Comparison of ENCODE assay signal across 20 cellular contexts in genomic region chr18:62987035-62987830, GRCh38.
DNase-seq lines count a peak whose midpoint lies in the region; ATAC-seq, FAIRE-seq and TF ChIP-seq lines count a peak whose summit lies in the region.
"Had no signal": no experiment of that assay in that cellular context is flagged by ENCODE, and none has a peak within 500 bp of the region (broad histone marks: within the 10 kb centered on the region; RNA-seq: fewer than 3 reads in every experiment).

No MANE protein-coding gene starts in this region.

- H3F3A ChIP-seq in neural progenitor cell (ENCODE audit: low read depth) = no peaks in the 10 kb centered on the region

- no peaks in the 10 kb centered on the region for H3K79me2 ChIP-seq in HepG2 (ENCODE audit: insufficient read depth, low read length)
- H3K79me2 ChIP-seq in neural progenitor cell (ENCODE audit: low read depth) = no peaks in the 10 kb centered on the region

- DNase-seq in HepG2 (ENCODE audit: low spot score) (no peak), right lobe of liver (no peak), dorsolateral prefrontal cortex (no peak), neural progenitor cell (ENCODE audit: low spot score) (no peak), activated gamma-delta T cell treated with Interleukin-2 at 50 U/mL for 16 hours (no peak), NCI-H774 (lab: John Stamatoyannopoulos, UW) (no peak), Peyer's patch (no peak)
- DNase-seq: DMS79 treated with DMSO at 0.1 percent for 48 hours, H9, IMR-90, Kasumi-1, MM.1S, NCI-H1092 treated with DMSO at 0.1 percent for 48 hours, NCI-H1694 treated with DMSO at 0.1 percent for 48 hours, NCI-H2171, NCI-H446 treated with DMSO at 0.1 percent for 48 hours, NCI-H82, PC-9 had no signal

- H3K4me2 ChIP-seq in HepG2 (ENCODE audit: low read depth, low read length) (peak overlapping the region; percentile 81), neural progenitor cell (no peak overlapping the region)
- H3K4me2 ChIP-seq: A549, PC-9 had no signal

- intact Hi-C loops in HepG2 (cut with micrococcal nuclease; ENCODE audit: unreplicated experiment) = no loop called here
- intact Hi-C loops in right lobe of liver (cut with DNase I) = loop anchor here (10.0 kb wide), 2 partner anchors 272 to 402 kb away; partner anchors contain the start of gene PHLPP1 (in 1 of the 2)
- intact Hi-C loops in dorsolateral prefrontal cortex (cut with DNase I) = loop anchor here in 1 of 2 donors (10.0 kb wide), 1 partner anchor 462 kb away; the partner anchor contains the start of gene ZCCHC2

- H3K27ac Mint-ChIP-seq in neural progenitor cell = peak overlapping the region; percentile 76

- no peak for FAIRE-seq in HepG2 (lab: Jason Lieb, UNC)
- FAIRE-seq: A549 had no signal

- peaks cover 19% of the 10 kb centered on the region for H3K4me1 ChIP-seq in HepG2 (ENCODE audit: insufficient read depth, low read length)
- no peaks in the 10 kb centered on the region for H3K4me1 ChIP-seq in right lobe of liver
- H3K4me1 ChIP-seq in neural progenitor cell = peaks cover 3% of the 10 kb centered on the region
- peaks cover 0 to 4% (median 0%) of the 10 kb centered on the region in 4 donors for H3K4me1 ChIP-seq in Peyer's patch

- H3K36me3 Mint-ChIP-seq in neural progenitor cell = no peaks in the 10 kb centered on the region

- in situ Hi-C loops in HepG2 (cut with HindIII; ENCODE audit: extremely low pct_ligation_motif_present, low pct_unique_long_range_greater_than_20kb) = loop anchor here (10.0 to 25.0 kb wide), 2 partner anchors 272 to 375 kb away; partner anchors contain the start of gene PHLPP1

- H2AFZ ChIP-seq in HepG2 (ENCODE audit: low read length) (peak overlapping the region; percentile 19), neural progenitor cell (replicated peaks) (no peak overlapping the region)
- H2AFZ ChIP-seq: PC-9 had no signal

- no peak for TF ChIP-seq CTCF in HepG2 (CRISPR knock-in tag; IDR thresholded peaks at IDR 0.05)
- no peak for TF ChIP-seq CTCF in right lobe of liver (IDR thresholded peaks at IDR 0.05)
- no peak for TF ChIP-seq CTCF in dorsolateral prefrontal cortex (IDR thresholded peaks at IDR 0.05 in 54 of 56, conservative IDR thresholded peaks at IDR 0.05 in 2 of 56; ENCODE audit: low read depth in 1 of 56, partially characterized antibody in 56 of 56)
- TF ChIP-seq CTCF in neural progenitor cell (IDR thresholded peaks at IDR 0.05) = no peak
- TF ChIP-seq CTCF in Peyer's patch (IDR thresholded peaks at IDR 0.05) = no peak

- H3K27me3 Mint-ChIP-seq in neural progenitor cell (ENCODE audit: insufficient read depth, low read depth) = peaks cover 6% of the 10 kb centered on the region

- peaks cover 21% of the 10 kb centered on the region for H3K4me1 Mint-ChIP-seq in neural progenitor cell

- no TSS peak for BruUV-seq in HepG2 (replicated peaks; lab: Mats Ljungman, UMichigan)

- CTCF ChIA-PET in HepG2 (lab: Yijun Ruan, JAX; ENCODE audit: low intra/inter-chr PET ratio, low total read pairs) = no interaction called here

- TF ChIP-seq EP300 in HepG2 (IDR thresholded peaks at IDR 0.05; ENCODE audit: low read depth in 2 of 2, low read length in 2 of 2) (no peak), HepG2 (CRISPR knock-in tag; IDR thresholded peaks at IDR 0.05; ENCODE audit: borderline replicate concordance) (no peak)

- H3K36me3 ChIP-seq in HepG2 (replicated peaks in 1 of 2; ENCODE audit: control insufficient read depth in 1 of 2, insufficient read depth in 2 of 2, low read length in 2 of 2) = no peaks in the 10 kb centered on the region
- no peaks in the 10 kb centered on the region for H3K36me3 ChIP-seq in right lobe of liver
- H3K36me3 ChIP-seq in neural progenitor cell = no peaks in the 10 kb centered on the region
- H3K36me3 ChIP-seq in Peyer's patch = no peaks in the 10 kb centered on the region
- H3K36me3 ChIP-seq: BLaER1 treated with 17β-estradiol and CSF1 and Interleukin-3, amounts not matched to agents 10 nM and 100 nM had no signal

- H3K9me3 Mint-ChIP-seq in neural progenitor cell = no peaks in the 10 kb centered on the region

- no peak overlapping the region for H3K4me3 Mint-ChIP-seq in neural progenitor cell
- H3K4me3 Mint-ChIP-seq: H9 had no signal

- no peak for TF ChIP-seq RAD21 in HepG2 (CRISPR knock-in tag; IDR thresholded peaks at IDR 0.05)

- H3K27ac ChIP-seq in HepG2 (ENCODE audit: extremely low read length, insufficient read depth, low read length) (no peak overlapping the region), right lobe of liver (no peak overlapping the region), dorsolateral prefrontal cortex (peak overlapping the region in 49 of 59 donors; percentile 9 to 97 (median 55)), neural progenitor cell (no peak overlapping the region), Peyer's patch (no peak overlapping the region)
- H3K27ac ChIP-seq: A549; BLaER1 treated with 17β-estradiol and CSF1 and Interleukin-3, amounts not matched to agents 10 nM and 100 nM; PC-9 had no signal

- POLR2A ChIA-PET in HepG2 (lab: Yijun Ruan, JAX) = no interaction called here

- WGBS in HepG2 (ENCODE audit: low lambda C conversion rate) = 73% methylated on average over 13 of the region's 19 CpGs
- 92% methylated on average over 6 of the region's 19 CpGs for WGBS in right lobe of liver (ENCODE audit: insufficient coverage, low coverage, low lambda C conversion rate, missing lambda C conversion rate)

- H3K27me3 ChIP-seq in HepG2 (ENCODE audit: control insufficient read depth in 1 of 2, insufficient read depth in 2 of 2, low read length in 2 of 2) = peaks cover 0 to 8% of the 10 kb centered on the region in 2 experiments; a peak in 3 of 5 replicates
- no peaks in the 10 kb centered on the region for H3K27me3 ChIP-seq in right lobe of liver
- H3K27me3 ChIP-seq in dorsolateral prefrontal cortex = no peaks in the 10 kb centered on the region
- no peaks in the 10 kb centered on the region for H3K27me3 ChIP-seq in neural progenitor cell
- H3K27me3 ChIP-seq in Peyer's patch = no peaks in the 10 kb centered on the region
- H3K27me3 ChIP-seq: BLaER1 treated with 17β-estradiol and CSF1 and Interleukin-3, amounts not matched to agents 10 nM and 100 nM had no signal

- ATAC-seq in HepG2 (peak; percentile 37), right lobe of liver (no peak)
- ATAC-seq: A549 had no signal

- H4K20me1 ChIP-seq in HepG2 (ENCODE audit: insufficient read depth, low read length) (no peaks in the 10 kb centered on the region), neural progenitor cell (ENCODE audit: low read depth) (no peaks in the 10 kb centered on the region)
- H4K20me1 ChIP-seq: BLaER1 treated with 17β-estradiol and CSF1 and Interleukin-3, amounts not matched to agents 10 nM and 100 nM had no signal

- TF ChIP-seq POLR2A in HepG2 (IDR thresholded peaks at IDR 0.05; ENCODE audit: insufficient read depth in 1 of 2, low read depth in 2 of 2, low read length in 2 of 2) (no peak), right lobe of liver (IDR thresholded peaks at IDR 0.05) (no peak), Peyer's patch (IDR thresholded peaks at IDR 0.05) (no peak)

- no peak overlapping the region; the same call in 1 of the 2 replicates for H3K9ac ChIP-seq in HepG2 (ENCODE audit: insufficient read depth, low read depth, low read length)
- no peak overlapping the region for H3K9ac ChIP-seq in neural progenitor cell
- H3K9ac ChIP-seq: BLaER1 treated with 17β-estradiol and CSF1 and Interleukin-3, amounts not matched to agents 10 nM and 100 nM had no signal

- peak overlapping the region in 2 of 3 experiments; percentile 18 to 63; a peak in 2 of 6 replicates for H3K4me3 ChIP-seq in HepG2 (replicated peaks in 1 of 3; ENCODE audit: insufficient read depth in 1 of 3, low read depth in 2 of 3, low read length in 3 of 3)
- H3K4me3 ChIP-seq in right lobe of liver = no peak overlapping the region
- H3K4me3 ChIP-seq in dorsolateral prefrontal cortex = no peak overlapping the region
- no peak overlapping the region for H3K4me3 ChIP-seq in neural progenitor cell
- no peak overlapping the region for H3K4me3 ChIP-seq in Peyer's patch
- H3K4me3 ChIP-seq: A549; BLaER1 treated with 17β-estradiol and CSF1 and Interleukin-3, amounts not matched to agents 10 nM and 100 nM; PC-9 had no signal

- H3K9me3 ChIP-seq in HepG2 (ENCODE audit: low read length) = no peaks in the 10 kb centered on the region
- H3K9me3 ChIP-seq in right lobe of liver = no peaks in the 10 kb centered on the region
- H3K9me3 ChIP-seq in neural progenitor cell (ENCODE audit: low read depth) = no peaks in the 10 kb centered on the region
- no peaks in the 10 kb centered on the region for H3K9me3 ChIP-seq in Peyer's patch
- H3K9me3 ChIP-seq: A549 had no signal

TF ChIP-seq in HepG2, 621 proteins besides CTCF, POLR2A, EP300 and RAD21:
- TF ChIP-seq FOSL2 (CRISPR knock-in tag; IDR thresholded peaks at IDR 0.05) = no peak
- TF ChIP-seq MTA3 (CRISPR knock-in tag; IDR thresholded peaks at IDR 0.05) = no peak

Comparison
In these comparisons a context has a peak if more than half of its experiments do, and no peak if none do; other contexts are left out.
1. H3K4me3 ChIP-seq: peak in HepG2 (2 of 3); none in right lobe of liver (0 of 3), dorsolateral prefrontal cortex (0 of 59), neural progenitor cell (single experiment) and Peyer's patch (0 of 4).
2. H3K27ac ChIP-seq: peak in dorsolateral prefrontal cortex (49 of 59); none in HepG2 (single experiment), right lobe of liver (0 of 3), neural progenitor cell (single experiment) and Peyer's patch (0 of 4).